13 cellular contexts compared by ENCODE assay signal in the genomic region with DNA sequence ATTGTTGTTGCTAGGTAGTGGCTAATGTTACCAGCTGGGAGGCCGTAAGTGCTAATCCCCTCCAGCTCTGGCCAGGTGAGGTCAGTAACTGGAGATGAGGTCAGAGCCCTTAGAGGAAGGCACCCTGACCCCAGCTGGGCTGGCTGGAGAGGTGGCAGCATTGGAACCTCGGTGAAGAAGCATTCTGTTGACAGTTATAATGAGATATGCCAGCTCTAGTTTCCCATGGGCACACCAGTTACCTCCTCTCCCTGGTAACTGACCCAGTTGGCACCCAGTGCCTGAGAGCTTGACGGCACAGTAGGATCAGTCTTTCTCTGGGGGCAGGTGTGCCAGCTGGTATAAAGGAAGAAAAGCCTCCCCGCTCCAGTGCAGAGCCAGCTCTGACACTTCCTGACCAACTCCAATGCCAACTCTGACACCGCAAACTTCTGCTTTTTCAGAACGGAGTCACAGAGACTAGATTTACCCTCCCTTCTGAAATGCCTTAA. TPM values are rescaled to one million over a fixed set of nuclear protein-coding genes. Genes with fewer than 3 reads are reported as not detected.
DNase-seq lines count a peak whose midpoint lies in the region; ATAC-seq and TF ChIP-seq lines count a peak whose summit lies in the region.
"Had no signal": no experiment of that assay in that cellular context is flagged by ENCODE, and none has a peak within 500 bp of the region (broad histone marks: within the 10 kb centered on the region; RNA-seq: fewer than 3 reads in every experiment).

No MANE protein-coding gene starts in this region.

- H2AFZ ChIP-seq in parathyroid adenoma: peak overlapping the region; percentile 53

- no peaks in the 10 kb centered on the region for H3K4me1 Mint-ChIP-seq in effector memory CD8-positive, alpha-beta T cell (ENCODE audit: low read depth in 2 of 2)
- H3K4me1 Mint-ChIP-seq: CD4-positive, CD25-positive, alpha-beta regulatory T cell had no signal

- TF ChIP-seq CTCF in parathyroid adenoma (IDR thresholded peaks at IDR 0.05): no peak

- peak overlapping the region; percentile 88 for H3K27ac ChIP-seq in parathyroid adenoma

- no peaks in the 10 kb centered on the region for H3K27me3 Mint-ChIP-seq in effector memory CD8-positive, alpha-beta T cell

- H3K9me3 Mint-ChIP-seq in effector memory CD8-positive, alpha-beta T cell: no peaks in the 10 kb centered on the region

- peaks cover 17% of the 10 kb centered on the region for H3K4me1 ChIP-seq in parathyroid adenoma

- no peaks in the 10 kb centered on the region for H3K36me3 ChIP-seq in parathyroid adenoma (ENCODE audit: control insufficient read depth, insufficient read depth, low read length)

- DNase-seq in GF-D8 (lab: John Stamatoyannopoulos, UW) (peak; percentile 68), NOMO-1 treated with dmso at 0.1 percent for 144 hours (lab: John Stamatoyannopoulos, UW; ENCODE audit: unreplicated experiment) (peak; percentile 66)
- no peak for DNase-seq in effector memory CD8-positive, alpha-beta T cell
- DNase-seq: activated CD4-positive, CD25-positive, alpha-beta regulatory T cell treated with anti-CD3 and anti-CD28 coated beads, Interleukin-2, amount 50 U/mL, for 72 hours; CD4-positive, CD25-positive, alpha-beta regulatory T cell; cortex of kidney; NCI-H2029 treated with DMSO at 0.1 percent for 48 hours; SK-N-SH had no signal

- H3K27ac Mint-ChIP-seq in effector memory CD8-positive, alpha-beta T cell: no peak overlapping the region

- no peak overlapping the region for H3K9ac ChIP-seq in parathyroid adenoma
- H3K9ac ChIP-seq: SK-N-SH had no signal

- ATAC-seq in esophagus mucosa: peak; percentile 36
- no peak for ATAC-seq in GM18868 (IDR thresholded peaks at IDR 0.05; ENCODE audit: unreplicated experiment)
- no peak for ATAC-seq in HG02759 (IDR thresholded peaks at IDR 0.05; ENCODE audit: unreplicated experiment)
- ATAC-seq in GM21515 (IDR thresholded peaks at IDR 0.05; ENCODE audit: unreplicated experiment): no peak
- ATAC-seq in effector memory CD8-positive, alpha-beta T cell (replicated peaks): no peak

- H3K4me3 Mint-ChIP-seq in effector memory CD8-positive, alpha-beta T cell: no peak overlapping the region
- H3K4me3 Mint-ChIP-seq: CD4-positive, CD25-positive, alpha-beta regulatory T cell had no signal

- no peaks in the 10 kb centered on the region for H3K27me3 ChIP-seq in parathyroid adenoma (ENCODE audit: control insufficient read depth, insufficient read depth, low read length)

- no peaks in the 10 kb centered on the region for H3K9me3 ChIP-seq in parathyroid adenoma (ENCODE audit: control insufficient read depth, low read length)

- H3K4me2 ChIP-seq in parathyroid adenoma (ENCODE audit: low read length): no peak overlapping the region
- H3K4me2 ChIP-seq: SK-N-SH had no signal

- H3K4me3 ChIP-seq in parathyroid adenoma (ENCODE audit: low read depth, low read length): no peak overlapping the region

- H3K79me2 ChIP-seq in parathyroid adenoma: no peaks in the 10 kb centered on the region

- no peaks in the 10 kb centered on the region for H3K36me3 Mint-ChIP-seq in effector memory CD8-positive, alpha-beta T cell (ENCODE audit: insufficient read depth)

RNA-seq across cellular contexts. Expression of gene SLC2A1, which starts 35.0 kb away (rescaled TPM):
- 243 TPM for total RNA-seq in esophagus mucosa

Comparison
In these comparisons a context has a peak if more than half of its experiments do, and no peak if none do; other contexts are left out.
1. DNase-seq: peak in GF-D8 (single experiment) and NOMO-1 treated with dmso at 0.1 percent for 144 hours (single experiment); none in effector memory CD8-positive, alpha-beta T cell (0 of 3).